11 cellular contexts compared by ENCODE assay signal in the genomic region with DNA sequence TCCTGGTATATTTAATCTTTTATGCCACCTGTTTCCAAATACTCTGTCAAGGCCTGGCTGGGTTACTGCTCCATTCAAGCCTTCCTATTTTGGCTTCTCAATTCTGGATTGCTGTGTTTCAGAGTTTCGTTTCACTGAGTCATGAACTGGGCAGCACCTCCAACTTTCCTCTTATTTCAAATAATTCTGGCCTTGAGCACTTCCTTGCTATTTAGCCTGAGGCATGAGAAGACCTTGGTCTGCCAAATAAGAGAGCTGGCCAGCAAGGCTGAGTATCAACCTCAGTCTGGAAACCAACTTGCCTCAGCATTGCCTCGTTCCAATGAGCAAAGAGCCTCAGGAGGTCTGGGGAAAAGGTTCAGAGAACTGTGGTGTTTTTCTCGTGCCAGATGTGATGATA.
DNase-seq lines count a peak whose midpoint lies in the region; TF ChIP-seq lines count a peak whose summit lies in the region.
"Had no signal": no experiment of that assay in that cellular context is flagged by ENCODE, and none has a peak within 500 bp of the region (broad histone marks: within the 10 kb centered on the region; RNA-seq: fewer than 3 reads in every experiment).

No MANE protein-coding gene starts in this region.

- no peaks in the 10 kb centered on the region for H3K9me3 ChIP-seq in HAP-1

- no peaks in the 10 kb centered on the region for H3K36me3 ChIP-seq in HAP-1 (replicated peaks)

- H3K4me3 ChIP-seq in AG09309 (ENCODE audit: control insufficient read depth, low read depth, low read length) = no peak overlapping the region
- no peak overlapping the region for H3K4me3 ChIP-seq in coronary artery
- no peak overlapping the region for H3K4me3 ChIP-seq in HAP-1

- in situ Hi-C loops in HAP-1 (cut with MboI; ENCODE audit: low sequenced_read_pairs) = no loop called here

- H3K4me1 ChIP-seq in HAP-1 = no peaks in the 10 kb centered on the region

- TF ChIP-seq CTCF in AG09309 (IDR thresholded peaks at IDR 0.05; ENCODE audit: control insufficient read depth, insufficient read depth, low read depth, low read length, missing control alignments) = no peak
- no peak for TF ChIP-seq CTCF in coronary artery (IDR thresholded peaks at IDR 0.05)

- no peaks in the 10 kb centered on the region for H3K27me3 ChIP-seq in HAP-1 (ENCODE audit: low read depth)

- H3K27ac ChIP-seq in coronary artery = peak overlapping the region; percentile 24 to 46

- DNase-seq in AG09309 (ENCODE audit: low read depth) (peak; percentile 97), M059J (ENCODE audit: low read depth) (peak; percentile 93), coronary artery (ENCODE audit: low spot score) (no peak), midbrain (lab: John Stamatoyannopoulos, UW) (peak; percentile 17), NCI-H2171 (lab: John Stamatoyannopoulos, UW) (no peak), ecto neural progenitor cell (ENCODE audit: low spot score) (no peak), NCI-H2196 treated with DMSO at 0.1 percent for 48 hours (lab: John Stamatoyannopoulos, UW; ENCODE audit: unreplicated experiment) (no peak), HAP-1 (ENCODE audit: low spot score in 2 of 2) (no peak)
- DNase-seq: activated B cell treated with CpG ODN at 0.5 μM for 24 hours, amniotic stem cell, NCI-H1694 had no signal

Comparison
In these comparisons a context has a peak if more than half of its experiments do, and no peak if none do; other contexts are left out.
1. DNase-seq: peak in AG09309 (single experiment), M059J (single experiment) and midbrain (single experiment); none in coronary artery (single experiment), NCI-H2171 (single experiment), ecto neural progenitor cell (single experiment), NCI-H2196 treated with DMSO at 0.1 percent for 48 hours (single experiment) and HAP-1 (0 of 2).